In genomic region chr1:158901623-158902022, GRCh38 we compare ENCODE assay signal across 29 cellular contexts. TPM values are rescaled to one million over a fixed set of nuclear protein-coding genes. Genes with fewer than 3 reads are reported as not detected.
"Had no signal": no experiment of that assay in that cellular context is flagged by ENCODE, and none has a peak within 500 bp of the region (broad histone marks: within the 10 kb centered on the region; RNA-seq: fewer than 3 reads in every experiment).

No MANE protein-coding gene starts in this region.

- H3K27ac Mint-ChIP-seq: mesothelial cell of epicardium had no signal

- H3K27ac ChIP-seq: coronary artery, dorsolateral prefrontal cortex, epithelial cell of prostate, esophagus squamous epithelium, gastrocnemius medialis, heart right ventricle, left lung, lower lobe of right lung had no signal

- H3K4me3 Mint-ChIP-seq: mesothelial cell of epicardium, naive B cell had no signal

- DNase-seq: dermis blood vessel endothelial cell; dorsolateral prefrontal cortex; effector CD4-positive, alpha-beta T cell; effector memory CD4-positive, alpha-beta T cell; erythroblast; esophagus squamous epithelium; foreskin fibroblast; foreskin melanocyte; gastrocnemius medialis; glutamatergic neuron; head of caudate nucleus; heart right ventricle; hippocampal formation; left cardiac atrium; left lung; left ventricle myocardium superior; lower lobe of right lung; mesenchymal stem cell; mucosa of descending colon; naive B cell had no signal

- H3K4me1 ChIP-seq: esophagus squamous epithelium, gastrocnemius medialis, heart right ventricle, left lung, lower lobe of right lung had no signal

- ATAC-seq: esophagus mucosa, gastrocnemius medialis, heart right ventricle, left cardiac atrium, left lung, left ventricle myocardium superior, lower lobe of right lung, mucosa of descending colon had no signal

- H3K4me3 ChIP-seq: coronary artery, dorsolateral prefrontal cortex, esophagus squamous epithelium, gastrocnemius medialis, heart right ventricle, left lung, lower lobe of right lung, mucosa of descending colon had no signal

- H3K36me3 Mint-ChIP-seq: mesothelial cell of epicardium, naive B cell had no signal

- H3K4me1 Mint-ChIP-seq: naive B cell had no signal

- H3K36me3 ChIP-seq: esophagus squamous epithelium, gastrocnemius medialis, heart right ventricle, left lung, lower lobe of right lung had no signal

- H3K9me3 ChIP-seq: esophagus squamous epithelium, gastrocnemius medialis, left lung, lower lobe of right lung had no signal

- H3K27me3 ChIP-seq: esophagus squamous epithelium, gastrocnemius medialis, heart right ventricle, left lung had no signal

RNA-seq across cellular contexts. Expression of gene PYHIN1, which starts 29.7 kb away (rescaled TPM):
- total RNA-seq: dermis blood vessel endothelial cell, endothelial cell of umbilical vein, glomerular endothelial cell, kidney epithelial cell, left ventricle myocardium superior, lung microvascular endothelial cell, myocyte had no signal
